Comparison of ENCODE assay signal across 8 cellular contexts in genomic region chr6:74409447-74409846, GRCh38.
A peak's percentile ranks its signal among the peaks of the same experiment; 100 is the strongest.
DNase-seq lines count a peak whose midpoint lies in the region; ATAC-seq and TF ChIP-seq lines count a peak whose summit lies in the region.

No MANE protein-coding gene starts in this region.

- H3K27ac ChIP-seq in colonic mucosa = no peak overlapping the region

- H3K4me1 Mint-ChIP-seq in Caco-2 (ENCODE audit: low read depth, unreplicated experiment) = peaks cover 9% of the 10 kb centered on the region
- H3K4me1 Mint-ChIP-seq in osteocyte (ENCODE audit: unreplicated experiment) = peaks cover 28% of the 10 kb centered on the region
- H3K4me1 Mint-ChIP-seq in natural killer cell treated with Interleukin-12 subunit alpha and Interleukin-12 subunit beta and Interleukin-15 and Interleukin-18, amount 100 ng/mL, for 72 hours (ENCODE audit: low read depth in 2 of 2) = no peaks in the 10 kb centered on the region

- DNase-seq in Caco-2 = peak in 1 of 2 experiments; percentile 24
- peak; percentile 37 for DNase-seq in HT1080 (ENCODE audit: low read depth)
- no peak for DNase-seq in colonic mucosa
- DNase-seq in osteocyte (ENCODE audit: extremely low spot score, unreplicated experiment) = no peak
- DNase-seq in OCI-M2 (lab: John Stamatoyannopoulos, UW; ENCODE audit: unreplicated experiment) = no peak
- no peak for DNase-seq in natural killer cell treated with Interleukin-12 subunit alpha and Interleukin-12 subunit beta and Interleukin-15 and Interleukin-18, amount 100 ng/mL, for 72 hours (ENCODE audit: low spot score)
- DNase-seq in NCI-H69 (lab: John Stamatoyannopoulos, UW) = no peak

- no peaks in the 10 kb centered on the region for H3K27me3 ChIP-seq in Caco-2 (replicated peaks; ENCODE audit: control insufficient read depth, insufficient read depth, low read length)
- no peaks in the 10 kb centered on the region for H3K27me3 ChIP-seq in colonic mucosa

- no peak overlapping the region for H3K9ac ChIP-seq in colonic mucosa (ENCODE audit: low read depth in 2 of 2, low read length in 2 of 2)

- H3K27me3 Mint-ChIP-seq in Caco-2 (ENCODE audit: insufficient read depth, unreplicated experiment) (no peaks in the 10 kb centered on the region), osteocyte (ENCODE audit: unreplicated experiment) (no peaks in the 10 kb centered on the region)
- H3K27me3 Mint-ChIP-seq in natural killer cell treated with Interleukin-12 subunit alpha and Interleukin-12 subunit beta and Interleukin-15 and Interleukin-18, amount 100 ng/mL, for 72 hours = no peaks in the 10 kb centered on the region

- H3K4me1 ChIP-seq in Caco-2 (peaks cover 16% of the 10 kb centered on the region), colonic mucosa (no peaks in the 10 kb centered on the region)

- BruUV-seq in Caco-2 (replicated peaks; lab: Mats Ljungman, UMichigan) = no TSS peak

- no peaks in the 10 kb centered on the region for H3K36me3 Mint-ChIP-seq in Caco-2 (ENCODE audit: insufficient read depth, unreplicated experiment)
- peaks cover 9% of the 10 kb centered on the region for H3K36me3 Mint-ChIP-seq in osteocyte (ENCODE audit: unreplicated experiment)
- no peaks in the 10 kb centered on the region for H3K36me3 Mint-ChIP-seq in natural killer cell treated with Interleukin-12 subunit alpha and Interleukin-12 subunit beta and Interleukin-15 and Interleukin-18, amount 100 ng/mL, for 72 hours

- H3K9me3 ChIP-seq in Caco-2 (no peaks in the 10 kb centered on the region), colonic mucosa (no peaks in the 10 kb centered on the region)

- no peak overlapping the region for H3K4me3 ChIP-seq in Caco-2 (ENCODE audit: low read depth, low read length)
- no peak overlapping the region for H3K4me3 ChIP-seq in colonic mucosa

- no peak overlapping the region for H3K27ac Mint-ChIP-seq in Caco-2 (ENCODE audit: unreplicated experiment)
- peak overlapping the region; percentile 81 for H3K27ac Mint-ChIP-seq in osteocyte (ENCODE audit: unreplicated experiment)
- H3K27ac Mint-ChIP-seq in natural killer cell treated with Interleukin-12 subunit alpha and Interleukin-12 subunit beta and Interleukin-15 and Interleukin-18, amount 100 ng/mL, for 72 hours = no peak overlapping the region

- POLR2A ChIA-PET in Caco-2 (lab: Charles Lee) = no interaction called here

- TF ChIP-seq CTCF in Caco-2 (IDR thresholded peaks at IDR 0.05; ENCODE audit: insufficient read depth in 1 of 2, low read depth in 1 of 2, low read length in 1 of 2, severe bottlenecking in 1 of 2, unreplicated experiment in 1 of 2) (peak; percentile 42 to 46), colonic mucosa (IDR thresholded peaks at IDR 0.05) (peak; percentile 23), osteocyte (IDR thresholded peaks at IDR 0.05) (peak; percentile 76)

- no peak overlapping the region for H3K4me3 Mint-ChIP-seq in Caco-2 (ENCODE audit: unreplicated experiment)
- no peak overlapping the region for H3K4me3 Mint-ChIP-seq in osteocyte (ENCODE audit: unreplicated experiment)
- no peak overlapping the region for H3K4me3 Mint-ChIP-seq in natural killer cell treated with Interleukin-12 subunit alpha and Interleukin-12 subunit beta and Interleukin-15 and Interleukin-18, amount 100 ng/mL, for 72 hours

- CTCF ChIA-PET in Caco-2 (lab: Charles Lee) = interaction anchor here (2.4 kb wide), 1 partner anchor 799 kb away, joined by 11 read pairs; no protein-coding TSS in a partner anchor

- no peaks in the 10 kb centered on the region for H3K9me3 Mint-ChIP-seq in Caco-2 (ENCODE audit: unreplicated experiment)
- peaks cover 7% of the 10 kb centered on the region for H3K9me3 Mint-ChIP-seq in osteocyte (ENCODE audit: unreplicated experiment)
- H3K9me3 Mint-ChIP-seq in natural killer cell treated with Interleukin-12 subunit alpha and Interleukin-12 subunit beta and Interleukin-15 and Interleukin-18, amount 100 ng/mL, for 72 hours = peaks cover 7% of the 10 kb centered on the region

- ATAC-seq in GM19452 (IDR thresholded peaks at IDR 0.05; ENCODE audit: unreplicated experiment) = peak; percentile 66
- ATAC-seq in natural killer cell treated with Interleukin-12 subunit alpha and Interleukin-12 subunit beta and Interleukin-15 and Interleukin-18, amount 100 ng/mL, for 72 hours = no peak

- H3K36me3 ChIP-seq in Caco-2 (ENCODE audit: control insufficient read depth, insufficient read depth, low read length) = no peaks in the 10 kb centered on the region
- H3K36me3 ChIP-seq in colonic mucosa = no peaks in the 10 kb centered on the region

- intact Hi-C loops in Caco-2 (cut with micrococcal nuclease; ENCODE audit: unreplicated experiment) (loop anchor here (1.0 to 10.0 kb wide), 3 partner anchors 165 to 800 kb away; no protein-coding TSS in a partner anchor), colonic mucosa (cut with DNase I) (no loop called here)

Comparison
In these comparisons a context has a peak if more than half of its experiments do, and no peak if none do; other contexts are left out.
1. CTCF ChIP-seq: peak in every context shown above with its lines; median percentile 76 in osteocyte; 44 in Caco-2; 23 in colonic mucosa.